1 cellular context compared by ENCODE assay signal in the genomic region with DNA sequence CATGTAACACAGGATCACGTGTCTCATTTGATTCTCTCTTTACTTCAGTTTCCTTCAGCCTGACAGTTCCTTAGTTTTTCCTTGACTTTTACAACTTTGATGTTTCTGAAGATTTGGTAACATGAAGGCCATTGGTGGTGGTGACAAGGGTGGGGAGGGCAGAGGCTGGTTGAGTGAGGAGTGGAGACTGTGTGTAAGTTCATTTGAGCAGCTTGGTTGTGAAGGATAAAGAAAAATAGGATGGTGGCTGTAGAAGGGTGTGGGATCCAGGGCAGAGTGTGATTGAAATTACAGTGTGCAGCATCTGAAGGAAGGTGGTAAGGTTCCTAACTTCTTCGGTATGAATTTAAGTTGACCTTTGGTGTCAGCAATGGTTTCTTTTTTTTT.
TF ChIP-seq lines count a peak whose summit lies in the region.

No MANE protein-coding gene starts in this region.

TF ChIP-seq in K562, 482 proteins besides CTCF, POLR2A, EP300 and RAD21 (continued from another document):
- TF ChIP-seq, protein P1, sequence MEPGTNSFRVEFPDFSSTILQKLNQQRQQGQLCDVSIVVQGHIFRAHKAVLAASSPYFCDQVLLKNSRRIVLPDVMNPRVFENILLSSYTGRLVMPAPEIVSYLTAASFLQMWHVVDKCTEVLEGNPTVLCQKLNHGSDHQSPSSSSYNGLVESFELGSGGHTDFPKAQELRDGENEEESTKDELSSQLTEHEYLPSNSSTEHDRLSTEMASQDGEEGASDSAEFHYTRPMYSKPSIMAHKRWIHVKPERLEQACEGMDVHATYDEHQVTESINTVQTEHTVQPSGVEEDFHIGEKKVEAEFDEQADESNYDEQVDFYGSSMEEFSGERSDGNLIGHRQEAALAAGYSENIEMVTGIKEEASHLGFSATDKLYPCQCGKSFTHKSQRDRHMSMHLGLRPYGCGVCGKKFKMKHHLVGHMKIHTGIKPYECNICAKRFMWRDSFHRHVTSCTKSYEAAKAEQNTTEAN (CRISPR knock-in tag; IDR thresholded peaks at IDR 0.05): no peak
- TF ChIP-seq TFAP4 (CRISPR knock-in tag; IDR thresholded peaks at IDR 0.05; ENCODE audit: borderline replicate concordance) (no peak), LEF1 (IDR thresholded peaks at IDR 0.05) (no peak), FOSL1 (tag; conservative IDR thresholded peaks at IDR 0.05) (no peak), PTBP1 (IDR thresholded peaks at IDR 0.05; ENCODE audit: low read depth, low read length) (no peak), CCAR2 (IDR thresholded peaks at IDR 0.05; ENCODE audit: low read depth, low read length) (no peak), CXXC5 (CRISPR knock-in tag; IDR thresholded peaks at IDR 0.05) (no peak), MTF1 (CRISPR knock-in tag; IDR thresholded peaks at IDR 0.05; ENCODE audit: borderline replicate concordance) (no peak), MYNN (IDR thresholded peaks at IDR 0.05) (0 out of 2 replicates have a peak, but pooled peaks have one; percentile 25), MYNN (CRISPR knock-in tag; IDR thresholded peaks at IDR 0.05) (no peak), SUPT5H (IDR thresholded peaks at IDR 0.05) (peak; percentile 36; the same call in 1 of the 2 replicates), ZBTB9 (CRISPR knock-in tag; IDR thresholded peaks at IDR 0.05) (no peak), THRB (CRISPR knock-in tag; conservative IDR thresholded peaks at IDR 0.05) (0 out of 2 replicates have a peak, but pooled peaks have one; percentile 10), GABPA (tag; conservative IDR thresholded peaks at IDR 0.05; ENCODE audit: low read depth) (no peak), SREBF1 (IDR thresholded peaks at IDR 0.05; ENCODE audit: borderline replicate concordance, low read depth, low read length) (no peak), POLR2B (IDR thresholded peaks at IDR 0.05; ENCODE audit: low read depth, partially characterized antibody) (peak; percentile 47), ILK (tag; IDR thresholded peaks at IDR 0.05; ENCODE audit: borderline replicate concordance, low read depth) (no peak), NFYB (IDR thresholded peaks at IDR 0.05; ENCODE audit: extremely low read depth, insufficient read length) (no peak), ZNF707 (CRISPR knock-in tag; conservative IDR thresholded peaks at IDR 0.05) (no peak), ZNF445 (CRISPR knock-in tag; IDR thresholded peaks at IDR 0.05; ENCODE audit: low read depth) (no peak)
TF ChIP-seq in K562: peak in this region for 4.
